ENCODE assay signal across 9 cellular contexts in genomic region chrX:22081475-22082092, GRCh38. TPM values are rescaled to one million over a fixed set of nuclear protein-coding genes. Genes with fewer than 3 reads are reported as not detected.
DNase-seq lines count a peak whose midpoint lies in the region; ATAC-seq and TF ChIP-seq lines count a peak whose summit lies in the region.
"Had no signal": no experiment of that assay in that cellular context is flagged by ENCODE, and none has a peak within 500 bp of the region (broad histone marks: within the 10 kb centered on the region; RNA-seq: fewer than 3 reads in every experiment).

No MANE protein-coding gene starts in this region.

- no peak overlapping the region for H3K27ac Mint-ChIP-seq in activated CD8-positive, alpha-beta T cell treated with anti-CD3 and anti-CD28 coated beads, Interleukin-2, amount 10 ng/mL, durations not matched to agents 7 days and 5 days
- H3K27ac Mint-ChIP-seq: activated naive CD4-positive, alpha-beta T cell treated with anti-CD3 and anti-CD28 coated beads, Interleukin-2, amount 50 U/mL, for 72 hours had no signal

- no peaks in the 10 kb centered on the region for H3K27me3 Mint-ChIP-seq in activated CD8-positive, alpha-beta T cell treated with anti-CD3 and anti-CD28 coated beads, Interleukin-2, amount 10 ng/mL, durations not matched to agents 7 days and 5 days (ENCODE audit: low read depth)

- peak; percentile 45 for TF ChIP-seq CTCF in psoas muscle (IDR thresholded peaks at IDR 0.05)

- no peaks in the 10 kb centered on the region for H3K4me1 ChIP-seq in psoas muscle

- no peaks in the 10 kb centered on the region for H3K9me3 ChIP-seq in psoas muscle

- H3K36me3 ChIP-seq in H7 (replicated peaks; ENCODE audit: control insufficient read depth, insufficient read depth, low read length), result no peaks in the 10 kb centered on the region
- no peaks in the 10 kb centered on the region for H3K36me3 ChIP-seq in psoas muscle (ENCODE audit: insufficient read depth in 1 of 2, low read depth in 1 of 2)

- 26 to 64% (median 59%) methylated on average over 7 of the region's 7 CpGs for WGBS in psoas muscle, 3 donors

- no peak overlapping the region for H3K4me3 Mint-ChIP-seq in activated CD8-positive, alpha-beta T cell treated with anti-CD3 and anti-CD28 coated beads, Interleukin-2, amount 10 ng/mL, durations not matched to agents 7 days and 5 days

- CTCF ChIA-PET in activated CD8-positive, alpha-beta T cell treated with anti-CD3 and anti-CD28 coated beads, Interleukin-2, amount 10 ng/mL, durations not matched to agents 7 days and 5 days (lab: Charles Lee), result interaction anchor here (0.6 to 1.9 kb wide), 9 partner anchors 9 to 607 kb away, joined by 3 to 12 read pairs (median 4); no protein-coding TSS in a partner anchor

- H3K27me3 ChIP-seq in H7 (ENCODE audit: control insufficient read depth, insufficient read depth, low read length) (no peaks in the 10 kb centered on the region), psoas muscle (ENCODE audit: insufficient read depth in 3 of 3, low read length in 2 of 3) (peaks cover 0 to 4% (median 0%) of the 10 kb centered on the region in 3 donors)

- no peak overlapping the region for H3K4me3 ChIP-seq in H7 (ENCODE audit: insufficient read depth, low read depth, low read length)
- H3K4me3 ChIP-seq in psoas muscle, result no peak overlapping the region

- DNase-seq in ELF-1 (ENCODE audit: low read depth, low spot score), result peak; percentile 60
- peak; percentile 43 for DNase-seq in H7
- DNase-seq in NCI-H2227 treated with DMSO at 0.1 percent for 48 hours (lab: John Stamatoyannopoulos, UW), result peak; percentile 15
- DNase-seq in activated CD8-positive, alpha-beta T cell treated with anti-CD3 and anti-CD28 coated beads, Interleukin-2, amount 10 ng/mL, durations not matched to agents 7 days and 5 days, result peak; percentile 46
- peak; percentile 70 for DNase-seq in fibroblast of peridontal ligament (ENCODE audit: extremely low read depth)
- peak; percentile 26 to 53 for DNase-seq in psoas muscle

- intact Hi-C loops in psoas muscle (cut with DNase I), result no loop called here

- ATAC-seq in activated CD8-positive, alpha-beta T cell treated with anti-CD3 and anti-CD28 coated beads, Interleukin-2, amount 10 ng/mL, durations not matched to agents 7 days and 5 days, result no peak
- ATAC-seq in psoas muscle (no peak), GM19455 (IDR thresholded peaks at IDR 0.05; ENCODE audit: unreplicated experiment) (no peak), GM21737 (IDR thresholded peaks at IDR 0.05; ENCODE audit: unreplicated experiment) (no peak)

- no peaks in the 10 kb centered on the region for H3K9me3 Mint-ChIP-seq in activated CD8-positive, alpha-beta T cell treated with anti-CD3 and anti-CD28 coated beads, Interleukin-2, amount 10 ng/mL, durations not matched to agents 7 days and 5 days (ENCODE audit: insufficient read depth)
- H3K9me3 Mint-ChIP-seq: activated naive CD4-positive, alpha-beta T cell treated with anti-CD3 and anti-CD28 coated beads, Interleukin-2, amount 50 U/mL, for 72 hours had no signal

- no peaks in the 10 kb centered on the region for H3K4me1 Mint-ChIP-seq in activated CD8-positive, alpha-beta T cell treated with anti-CD3 and anti-CD28 coated beads, Interleukin-2, amount 10 ng/mL, durations not matched to agents 7 days and 5 days (ENCODE audit: low read depth)

- POLR2A ChIA-PET in activated CD8-positive, alpha-beta T cell treated with anti-CD3 and anti-CD28 coated beads, Interleukin-2, amount 10 ng/mL, durations not matched to agents 7 days and 5 days (lab: Charles Lee), result no interaction called here

- H3K36me3 Mint-ChIP-seq in activated CD8-positive, alpha-beta T cell treated with anti-CD3 and anti-CD28 coated beads, Interleukin-2, amount 10 ng/mL, durations not matched to agents 7 days and 5 days (ENCODE audit: low read depth), result no peaks in the 10 kb centered on the region

- H3K27ac ChIP-seq in psoas muscle, result no peak overlapping the region

RNA-seq across cellular contexts. Expression of gene PHEX, which starts 49.5 kb away (rescaled TPM):
- 0.04 and 0.07 TPM in 2 replicates for total RNA-seq in H7 (2014; rRNA removed; shearing (Covaris generic))
- total RNA-seq in activated CD8-positive, alpha-beta T cell treated with anti-CD3 and anti-CD28 coated beads, Interleukin-2, amount 10 ng/mL, durations not matched to agents 7 days and 5 days, result under 1 TPM; 0.16 to 0.24 TPM
- under 1 TPM in 2 of 4 donors, not detected in 2; 0.04 to 0.11 TPM for total RNA-seq in psoas muscle
- under 1 TPM in 2 of 3 donors, not detected in 1; 0.01 to 0.04 TPM for polyA plus RNA-seq in psoas muscle

Comparison
In these comparisons a context has a peak if more than half of its experiments do, and no peak if none do; other contexts are left out.
1. DNase-seq: peak in every context shown above with its lines; median percentile 70 in fibroblast of peridontal ligament; 60 in ELF-1; 46 in activated CD8-positive, alpha-beta T cell treated with anti-CD3 and anti-CD28 coated beads, Interleukin-2, amount 10 ng/mL, durations not matched to agents 7 days and 5 days; 43 in H7; 40 in psoas muscle; 15 in NCI-H2227 treated with DMSO at 0.1 percent for 48 hours.